ENCODE assay signal across 8 cellular contexts in the genomic region with DNA sequence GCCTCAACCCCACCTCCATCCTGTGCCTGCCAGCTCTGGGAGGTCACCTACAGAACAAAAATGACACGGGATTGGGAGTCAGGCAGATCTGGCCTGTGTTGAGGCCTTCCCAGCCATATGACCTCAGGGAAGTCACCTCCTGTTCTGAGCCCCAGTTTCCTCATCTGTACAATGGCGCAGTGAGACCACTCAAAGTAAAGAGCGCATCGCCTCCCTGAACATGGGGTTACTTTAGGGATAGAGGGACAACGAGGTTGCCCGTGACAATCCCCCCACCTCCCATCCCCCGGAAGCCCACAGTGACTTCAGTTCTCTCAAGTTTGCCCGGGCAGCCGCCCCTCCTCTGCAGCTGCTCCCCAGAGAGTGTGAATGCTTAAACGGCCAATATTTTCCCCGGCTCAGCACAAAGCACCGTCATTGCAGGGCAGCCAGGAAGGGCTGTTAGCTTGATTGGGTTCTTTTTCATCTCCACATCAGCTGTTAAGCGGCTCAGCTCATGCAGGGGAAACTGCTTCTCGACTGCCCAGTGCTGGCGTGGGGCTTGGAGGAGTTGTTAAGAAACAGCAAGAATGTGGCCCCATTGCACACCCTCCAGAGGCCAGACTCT.
DNase-seq lines count a peak whose midpoint lies in the region; ATAC-seq, FAIRE-seq and TF ChIP-seq lines count a peak whose summit lies in the region.

No MANE protein-coding gene starts in this region.

- no TSS peak for BruUV-seq in endothelial cell of umbilical vein (replicated peaks; lab: Mats Ljungman, UMichigan)

- TF ChIP-seq POLR2A in endothelial cell of umbilical vein (IDR thresholded peaks at IDR 0.05; ENCODE audit: low read depth, low read length), result no peak

- no peaks in the 10 kb centered on the region for H3K36me3 ChIP-seq in endothelial cell of umbilical vein (ENCODE audit: control insufficient read depth in 2 of 2, extremely low read depth in 1 of 2, insufficient read depth in 2 of 2, low read length in 2 of 2)

- H3K9ac ChIP-seq in endothelial cell of umbilical vein (replicated peaks; ENCODE audit: extremely low read depth, insufficient read depth, low read length), result peak overlapping the region; percentile 19

- no peak overlapping the region for H3K4me2 ChIP-seq in endothelial cell of umbilical vein (ENCODE audit: insufficient read depth, low read length)

- peaks cover 34% of the 10 kb centered on the region for H3K4me1 ChIP-seq in endothelial cell of umbilical vein (ENCODE audit: control insufficient read depth, extremely low read depth, insufficient read depth, low read length)

- H3K27ac ChIP-seq in endothelial cell of umbilical vein (ENCODE audit: insufficient read depth, low read depth, low read length), result peak overlapping the region; percentile 67

- no peaks in the 10 kb centered on the region for H3K9me3 ChIP-seq in endothelial cell of umbilical vein (replicated peaks; ENCODE audit: control insufficient read depth, insufficient read depth, low read length)

- no peaks in the 10 kb centered on the region for H3K9me1 ChIP-seq in endothelial cell of umbilical vein (replicated peaks; ENCODE audit: control insufficient read depth, extremely low read depth, insufficient read depth, low read length)

- DNase-seq in Daoy (ENCODE audit: low read depth), result peak; percentile 29
- peak; percentile 41 for DNase-seq in NCI-H446 treated with DMSO at 0.1 percent for 48 hours (lab: John Stamatoyannopoulos, UW)
- peak; percentile 58 for DNase-seq in endothelial cell of umbilical vein (ENCODE audit: low read depth, low spot score)
- peak; percentile 31 for DNase-seq in occipital lobe (lab: John Stamatoyannopoulos, UW)
- DNase-seq in stimulated activated CD4-positive, alpha-beta T cell treated with anti-CD3 and anti-CD28 coated beads, Interleukin-4, amount 100 ng/mL, for 1 hour, result no peak
- DNase-seq in GOT3 (lab: John Stamatoyannopoulos, UW), result no peak
- DNase-seq in activated effector memory CD4-positive, alpha-beta T cell treated with anti-CD3 and anti-CD28 coated beads, Interleukin-2, amount 50 U/mL, for 16 hours, result no peak

- H3K27me3 ChIP-seq in endothelial cell of umbilical vein (ENCODE audit: control insufficient read depth in 2 of 2, insufficient read depth in 2 of 2, low read length in 2 of 2), result no peaks in the 10 kb centered on the region

- H3K79me2 ChIP-seq in endothelial cell of umbilical vein (ENCODE audit: control insufficient read depth, insufficient read depth, low read length), result no peaks in the 10 kb centered on the region

- CTCF ChIA-PET in endothelial cell of umbilical vein (lab: Charles Lee), result interaction anchor here (0.9 to 1.3 kb wide), 3 partner anchors 32 to 74 kb away, joined by 3 to 4 read pairs (median 3); no protein-coding TSS in a partner anchor

- no peaks in the 10 kb centered on the region for H4K20me1 ChIP-seq in endothelial cell of umbilical vein (replicated peaks; ENCODE audit: control insufficient read depth, extremely low read depth, insufficient read depth, low read length)

- dilution Hi-C loops in endothelial cell of umbilical vein (cut with MboI; ENCODE audit: extremely low pct_ligation_motif_present, low sequenced_read_pairs), result loop anchor here (10.0 to 25.0 kb wide), 2 partner anchors 47 to 125 kb away; partner anchors contain the start of gene NCOR2

- POLR2A ChIA-PET in endothelial cell of umbilical vein (lab: Charles Lee), result interaction anchor here (0.6 to 0.7 kb wide), 2 partner anchors 29 to 39 kb away, joined by 3 read pairs; no protein-coding TSS in a partner anchor

- TF ChIP-seq CTCF in endothelial cell of umbilical vein (IDR thresholded peaks at IDR 0.05; ENCODE audit: extremely low read depth in 1 of 2, insufficient read depth in 1 of 2, low read depth in 1 of 2, low read length in 2 of 2), result no peak

- no peak overlapping the region for H3K4me3 ChIP-seq in endothelial cell of umbilical vein (replicated peaks in 1 of 3; ENCODE audit: insufficient read depth in 1 of 3, low read depth in 1 of 3, low read length in 3 of 3)

- FAIRE-seq in endothelial cell of umbilical vein (lab: Jason Lieb, UNC), result peak; percentile 87

- intact Hi-C loops in endothelial cell of umbilical vein (cut with micrococcal nuclease), result loop anchor here (1.0 kb wide), 1 partner anchor 33 kb away; no protein-coding TSS in a partner anchor

- ATAC-seq in GM21619 (IDR thresholded peaks at IDR 0.05; ENCODE audit: unreplicated experiment), result no peak

- H2AFZ ChIP-seq in endothelial cell of umbilical vein (ENCODE audit: low read depth, low read length), result peak overlapping the region; percentile 66

TF ChIP-seq in endothelial cell of umbilical vein, 7 proteins besides CTCF, POLR2A, EP300 and RAD21:
- TF ChIP-seq MYC (IDR thresholded peaks at IDR 0.05; ENCODE audit: low read depth, low read length) (no peak), JUN (IDR thresholded peaks at IDR 0.05; ENCODE audit: borderline replicate concordance, insufficient read depth, insufficient read length, low read depth) (no peak), POLR2AphosphoS5 (IDR thresholded peaks at IDR 0.05; ENCODE audit: insufficient read depth, low read depth, low read length) (no peak), GATA2 (IDR thresholded peaks at IDR 0.05; ENCODE audit: insufficient read depth, insufficient read length, low read depth, low read length) (no peak), EZH2 (IDR thresholded peaks at IDR 0.05; ENCODE audit: borderline replicate concordance, low read depth, low read length, severe bottlenecking) (no peak), FOS (IDR thresholded peaks at IDR 0.05; ENCODE audit: borderline replicate concordance, insufficient read depth, low read length) (no peak), MAX (IDR thresholded peaks at IDR 0.05; ENCODE audit: insufficient read depth, insufficient read length) (no peak)

Comparison
In these comparisons a context has a peak if more than half of its experiments do, and no peak if none do; other contexts are left out.
1. DNase-seq: peak in Daoy (single experiment), NCI-H446 treated with DMSO at 0.1 percent for 48 hours (single experiment), endothelial cell of umbilical vein (single experiment) and occipital lobe (single experiment); none in stimulated activated CD4-positive, alpha-beta T cell treated with anti-CD3 and anti-CD28 coated beads, Interleukin-4, amount 100 ng/mL, for 1 hour (single experiment), GOT3 (single experiment) and activated effector memory CD4-positive, alpha-beta T cell treated with anti-CD3 and anti-CD28 coated beads, Interleukin-2, amount 50 U/mL, for 16 hours (single experiment).